13 cellular contexts compared by ENCODE assay signal in genomic region chr4:173330590-173330989, GRCh38. TPM values are rescaled to one million over a fixed set of nuclear protein-coding genes. Genes with fewer than 3 reads are reported as not detected.
A peak's percentile ranks its signal among the peaks of the same experiment; 100 is the strongest.
DNase-seq lines count a peak whose midpoint lies in the region; ATAC-seq and TF ChIP-seq lines count a peak whose summit lies in the region.
"Had no signal": no experiment of that assay in that cellular context is flagged by ENCODE, and none has a peak within 500 bp of the region (broad histone marks: within the 10 kb centered on the region; RNA-seq: fewer than 3 reads in every experiment).

No MANE protein-coding gene starts in this region.

- H2AFZ ChIP-seq in Loucy (ENCODE audit: low read length) = no peak overlapping the region

- H3K9me3 Mint-ChIP-seq in activated naive CD4-positive, alpha-beta T cell treated with anti-CD3 and anti-CD28 coated beads, Interleukin-2, amount 50 U/mL, for 72 hours = no peaks in the 10 kb centered on the region
- H3K9me3 Mint-ChIP-seq: immature natural killer cell had no signal

- peaks cover 12% of the 10 kb centered on the region for H3K27me3 ChIP-seq in Loucy (ENCODE audit: insufficient read depth, low read length, poor library complexity, severe bottlenecking)
- H3K27me3 ChIP-seq in ascending aorta = no peaks in the 10 kb centered on the region
- H3K27me3 ChIP-seq: heart left ventricle had no signal

- ATAC-seq in activated naive CD4-positive, alpha-beta T cell treated with anti-CD3 and anti-CD28 coated beads, Interleukin-2, amount 50 U/mL, for 72 hours = no peak
- no peak for ATAC-seq in GM18870 (IDR thresholded peaks at IDR 0.05; ENCODE audit: unreplicated experiment)
- no peak for ATAC-seq in GM18868 (IDR thresholded peaks at IDR 0.05; ENCODE audit: unreplicated experiment)
- ATAC-seq: heart left ventricle had no signal

- peaks cover 56% of the 10 kb centered on the region for H3K36me3 ChIP-seq in Loucy (ENCODE audit: insufficient read depth, low read length)
- peaks cover 18 to 45% of the 10 kb centered on the region in 2 donors for H3K36me3 ChIP-seq in ascending aorta
- H3K36me3 ChIP-seq: thoracic aorta had no signal

- H3K36me3 Mint-ChIP-seq in activated naive CD4-positive, alpha-beta T cell treated with anti-CD3 and anti-CD28 coated beads, Interleukin-2, amount 50 U/mL, for 72 hours = peaks cover 30 to 45% of the 10 kb centered on the region in 2 donors

- peaks cover 67% of the 10 kb centered on the region for H3K79me2 ChIP-seq in Loucy (ENCODE audit: insufficient read depth, low read length)

- peak overlapping the region; percentile 25 to 61 for H3K27ac Mint-ChIP-seq in activated naive CD4-positive, alpha-beta T cell treated with anti-CD3 and anti-CD28 coated beads, Interleukin-2, amount 50 U/mL, for 72 hours

- no peaks in the 10 kb centered on the region for H3K9me2 ChIP-seq in Loucy (replicated peaks; ENCODE audit: low read depth, low read length)

- peak overlapping the region; percentile 8 to 11 for H3K27ac ChIP-seq in ascending aorta
- H3K27ac ChIP-seq: heart left ventricle, thoracic aorta had no signal

- peaks cover 4% of the 10 kb centered on the region; the same call in 1 of the 2 replicates for H3F3A ChIP-seq in Loucy (ENCODE audit: low read depth)

- peak overlapping the region; percentile 49 for H3K9ac ChIP-seq in Loucy (ENCODE audit: low read depth, low read length, poor library complexity, severe bottlenecking)

- H3K4me3 ChIP-seq in Loucy (ENCODE audit: low read length, poor library complexity, severe bottlenecking) (peak overlapping the region; percentile 99), ascending aorta (no peak overlapping the region), retinal pigment epithelial cell (ENCODE audit: low read length) (peak overlapping the region; percentile 16)
- H3K4me3 ChIP-seq: heart left ventricle, thoracic aorta had no signal

- H4K20me1 ChIP-seq in Loucy (ENCODE audit: insufficient read depth, low read length, poor library complexity, severe bottlenecking) = peaks cover 50% of the 10 kb centered on the region

- no peak for DNase-seq in activated naive CD4-positive, alpha-beta T cell treated with anti-CD3 and anti-CD28 coated beads, Interleukin-2, amount 50 U/mL, for 72 hours (ENCODE audit: low spot score in 2 of 2)
- no peak for DNase-seq in activated naive CD4-positive, alpha-beta T cell treated with anti-CD3 and anti-CD28 coated beads, Interleukin-2, amount 50 U/mL, for 16 hours
- DNase-seq in ascending aorta (ENCODE audit: low spot score in 2 of 2) = no peak
- DNase-seq in retinal pigment epithelial cell (ENCODE audit: low read depth) = no peak
- no peak for DNase-seq in COLO829 (ENCODE audit: low spot score)
- DNase-seq: heart left ventricle, immature natural killer cell, NCI-H1436, NCI-H2227 treated with DMSO at 0.1 percent for 48 hours had no signal

- H3K9me3 ChIP-seq in Loucy (ENCODE audit: insufficient read depth, low read depth, low read length) = no peaks in the 10 kb centered on the region
- H3K9me3 ChIP-seq in ascending aorta = no peaks in the 10 kb centered on the region
- H3K9me3 ChIP-seq: heart left ventricle, thoracic aorta had no signal

- peaks cover 30% of the 10 kb centered on the region for H3K4me1 ChIP-seq in Loucy (ENCODE audit: insufficient read depth, low read length, poor library complexity, severe bottlenecking)
- H3K4me1 ChIP-seq in ascending aorta = peaks cover 0 to 17% of the 10 kb centered on the region in 2 donors

- H3K4me2 ChIP-seq in Loucy (ENCODE audit: low read depth, low read length, poor library complexity, severe bottlenecking) = peak overlapping the region; percentile 84

- TF ChIP-seq CTCF in Loucy (conservative IDR thresholded peaks at IDR 0.05; ENCODE audit: low read length) (no peak), ascending aorta (IDR thresholded peaks at IDR 0.05) (no peak), retinal pigment epithelial cell (conservative IDR thresholded peaks at IDR 0.05; ENCODE audit: low read depth, low read length) (no peak)

- intact Hi-C loops in ascending aorta (cut with DNase I) = loop anchor here (5.0 kb wide), 2 partner anchors 162 to 197 kb away; no protein-coding TSS in a partner anchor

RNA-seq across cellular contexts. Expression of gene HMGB2, which starts 3.6 kb away (rescaled TPM):
- 100 to 1,000 TPM; 567 to 924 TPM for total RNA-seq in activated naive CD4-positive, alpha-beta T cell treated with anti-CD3 and anti-CD28 coated beads, Interleukin-2, amount 50 U/mL, for 72 hours
- total RNA-seq in ascending aorta = 36.1 TPM

RNA-seq across cellular contexts. Expression of gene SAP30, which starts 40.2 kb away (rescaled TPM):
- 10 to 100 TPM; 19.0 to 21.7 TPM for total RNA-seq in activated naive CD4-positive, alpha-beta T cell treated with anti-CD3 and anti-CD28 coated beads, Interleukin-2, amount 50 U/mL, for 72 hours
- total RNA-seq in ascending aorta = 9.3 TPM

Comparison
In these comparisons a context has a peak if more than half of its experiments do, and no peak if none do; other contexts are left out.
1. H3K4me3 ChIP-seq: peak in Loucy (single experiment) and retinal pigment epithelial cell (single experiment); none in ascending aorta (0 of 2).
2. RNA of gene HMGB2, which starts 3.6 kb away (total RNA-seq): 567 to 924 TPM in activated naive CD4-positive, alpha-beta T cell treated with anti-CD3 and anti-CD28 coated beads, Interleukin-2, amount 50 U/mL, for 72 hours; 36.1 TPM in ascending aorta (single experiment); every median in the first group is over 10 times any median in the second.